ENCODE assay signal across 26 cellular contexts in the genomic region with DNA sequence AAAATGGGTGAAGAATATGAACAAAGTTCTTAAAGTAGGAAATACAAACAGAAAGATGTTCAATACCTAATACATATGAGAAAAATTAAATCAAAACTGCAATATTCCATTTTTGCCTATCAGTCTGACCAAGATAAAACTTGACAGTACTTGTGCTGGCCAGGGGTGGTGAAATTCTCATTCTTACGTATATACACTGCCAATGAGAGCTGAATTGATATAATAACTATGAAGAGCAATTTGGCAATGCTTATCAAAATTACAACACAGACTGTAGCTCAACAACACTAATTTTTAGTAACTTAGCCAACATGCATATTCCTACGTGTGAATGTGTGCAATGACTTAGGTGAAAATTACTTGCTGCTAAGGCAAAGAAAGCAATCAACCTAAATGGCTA.
A peak's percentile ranks its signal among the peaks of the same experiment; 100 is the strongest.
DNase-seq lines count a peak whose midpoint lies in the region; ATAC-seq, FAIRE-seq and TF ChIP-seq lines count a peak whose summit lies in the region.
"Had no signal": no experiment of that assay in that cellular context is flagged by ENCODE, and none has a peak within 500 bp of the region (broad histone marks: within the 10 kb centered on the region; RNA-seq: fewer than 3 reads in every experiment).

No MANE protein-coding gene starts in this region.

- H3K4me1 Mint-ChIP-seq in natural killer cell, result peaks cover 31 to 32% of the 10 kb centered on the region in 2 donors
- peaks cover 10 to 25% of the 10 kb centered on the region in 2 donors for H3K4me1 Mint-ChIP-seq in natural killer cell treated with Interleukin-12 subunit alpha and Interleukin-12 subunit beta and Interleukin-15 and Interleukin-18, amount 100 ng/mL, for 72 hours (ENCODE audit: low read depth in 2 of 2)
- peaks cover 24% of the 10 kb centered on the region for H3K4me1 Mint-ChIP-seq in stimulated activated memory B cell treated with anti-CD40 and anti-IgM and Interleukin-4, amounts not matched to agents 10 μg/mL and 1 μg/mL and 100 μg/mL, for 72 hours
- H3K4me1 Mint-ChIP-seq: CD14-positive monocyte had no signal

- no peaks in the 10 kb centered on the region for H3K27me3 ChIP-seq in K562 (ENCODE audit: control insufficient read depth in 2 of 2, insufficient read depth in 2 of 2, low read length in 2 of 2)
- no peaks in the 10 kb centered on the region for H3K27me3 ChIP-seq in foreskin keratinocyte
- H3K27me3 ChIP-seq: BE2C; BLaER1 treated with 17β-estradiol and CSF1 and Interleukin-3, amounts not matched to agents 10 nM and 100 nM had no signal

- 0 out of 2 replicates have a peak, but pooled peaks cover 3% of the 10 kb centered on the region for H4K20me1 ChIP-seq in K562 (replicated peaks; ENCODE audit: control insufficient read depth, insufficient read depth, low read length)

- ATAC-seq in natural killer cell, result no peak
- ATAC-seq in natural killer cell treated with Interleukin-12 subunit alpha and Interleukin-12 subunit beta and Interleukin-15 and Interleukin-18, amount 100 ng/mL, for 72 hours, result no peak
- ATAC-seq in K562, result no peak
- ATAC-seq in stimulated activated memory B cell treated with anti-CD40 and anti-IgM and Interleukin-4, amounts not matched to agents 10 μg/mL and 1 μg/mL and 100 μg/mL, for 72 hours, result no peak
- no peak for ATAC-seq in foreskin keratinocyte
- ATAC-seq: A549 had no signal

- H3K4me2 ChIP-seq in K562 (ENCODE audit: insufficient read depth, low read length), result no peak overlapping the region
- H3K4me2 ChIP-seq: A549; BLaER1 treated with 17β-estradiol and CSF1 and Interleukin-3, amounts not matched to agents 10 nM and 100 nM had no signal

- CTCF ChIA-PET in K562 (lab: Yijun Ruan, JAX; ENCODE audit: low intra/inter-chr PET ratio), result no interaction called here

- H3K36me3 Mint-ChIP-seq in natural killer cell, result peaks cover 7% of the 10 kb centered on the region
- no peaks in the 10 kb centered on the region for H3K36me3 Mint-ChIP-seq in natural killer cell treated with Interleukin-12 subunit alpha and Interleukin-12 subunit beta and Interleukin-15 and Interleukin-18, amount 100 ng/mL, for 72 hours
- H3K36me3 Mint-ChIP-seq in stimulated activated memory B cell treated with anti-CD40 and anti-IgM and Interleukin-4, amounts not matched to agents 10 μg/mL and 1 μg/mL and 100 μg/mL, for 72 hours, result peaks cover 40% of the 10 kb centered on the region

- no peak for TF ChIP-seq POLR2A in K562 (conservative IDR thresholded peaks at IDR 0.05)

- TF ChIP-seq CTCF in natural killer cell (IDR thresholded peaks at IDR 0.05) (no peak), K562 (IDR thresholded peaks at IDR 0.05 in 2 of 3, conservative IDR thresholded peaks at IDR 0.05 in 1 of 3; ENCODE audit: insufficient read depth in 2 of 3, low read depth in 1 of 3, low read length in 3 of 3) (no peak), fibroblast of the aortic adventitia (IDR thresholded peaks at IDR 0.05; ENCODE audit: insufficient read depth, low read length) (no peak), foreskin keratinocyte (conservative IDR thresholded peaks at IDR 0.05) (no peak)

- no peak for DNase-seq in natural killer cell
- no peak for DNase-seq in natural killer cell treated with Interleukin-12 subunit alpha and Interleukin-12 subunit beta and Interleukin-15 and Interleukin-18, amount 100 ng/mL, for 72 hours (ENCODE audit: low spot score)
- DNase-seq in K562 (ENCODE audit: extremely low read depth in 1 of 4, low spot score in 3 of 4), result no peak
- DNase-seq in fibroblast of the aortic adventitia (ENCODE audit: low read depth), result peak; percentile 14
- no peak for DNase-seq in H4 (ENCODE audit: low spot score)
- no peak for DNase-seq in foreskin keratinocyte
- no peak for DNase-seq in NCI-H2081 treated with DMSO at 0.1 percent for 48 hours (lab: John Stamatoyannopoulos, UW)
- DNase-seq: 8988T; ACHN; AML-193; BE2C; Calu3; CD4-positive, alpha-beta T cell; COR-L47; DMS53; DMS79 treated with DMSO at 0.1 percent for 48 hours; GF-D8; GOT3; H7; HCEC 1CT had no signal

- H3K36me3 ChIP-seq in K562 (ENCODE audit: control insufficient read depth, insufficient read depth, low read length), result peaks cover 66% of the 10 kb centered on the region
- H3K36me3 ChIP-seq: BE2C had no signal

- H3K4me3 ChIP-seq in K562, result no peak overlapping the region
- no peak overlapping the region for H3K4me3 ChIP-seq in fibroblast of the aortic adventitia (ENCODE audit: low read depth, low read length)
- H3K4me3 ChIP-seq: A549; BLaER1 treated with 17β-estradiol and CSF1 and Interleukin-3, amounts not matched to agents 10 nM and 100 nM had no signal

- WGBS in K562 (ENCODE audit: insufficient coverage, low coverage, missing lambda C conversion rate), result 95% methylated on average over 2 of the region's 2 CpGs

- H3K9me3 Mint-ChIP-seq in natural killer cell, result no peaks in the 10 kb centered on the region
- H3K9me3 Mint-ChIP-seq in natural killer cell treated with Interleukin-12 subunit alpha and Interleukin-12 subunit beta and Interleukin-15 and Interleukin-18, amount 100 ng/mL, for 72 hours, result no peaks in the 10 kb centered on the region
- H3K9me3 Mint-ChIP-seq in stimulated activated memory B cell treated with anti-CD40 and anti-IgM and Interleukin-4, amounts not matched to agents 10 μg/mL and 1 μg/mL and 100 μg/mL, for 72 hours, result no peaks in the 10 kb centered on the region
- H3K9me3 Mint-ChIP-seq: CD14-positive monocyte; CD4-positive, alpha-beta T cell had no signal

- no peaks in the 10 kb centered on the region for H3K4me1 ChIP-seq in K562 (replicated peaks in 1 of 2; ENCODE audit: control insufficient read depth in 2 of 2, insufficient read depth in 2 of 2, low read length in 2 of 2)
- no peaks in the 10 kb centered on the region for H3K4me1 ChIP-seq in foreskin keratinocyte
- H3K4me1 ChIP-seq: A549; BE2C; BLaER1 treated with 17β-estradiol and CSF1 and Interleukin-3, amounts not matched to agents 10 nM and 100 nM had no signal

- no TSS peak for BruUV-seq in K562 (replicated peaks; lab: Mats Ljungman, UMichigan)

- H3K27ac Mint-ChIP-seq in natural killer cell, result peak overlapping the region; percentile 19 to 44
- H3K27ac Mint-ChIP-seq in natural killer cell treated with Interleukin-12 subunit alpha and Interleukin-12 subunit beta and Interleukin-15 and Interleukin-18, amount 100 ng/mL, for 72 hours, result peak overlapping the region in 1 of 2 donors; percentile 5
- peak overlapping the region; percentile 16 for H3K27ac Mint-ChIP-seq in stimulated activated memory B cell treated with anti-CD40 and anti-IgM and Interleukin-4, amounts not matched to agents 10 μg/mL and 1 μg/mL and 100 μg/mL, for 72 hours

- H3K9me3 ChIP-seq in K562 (replicated peaks; ENCODE audit: control insufficient read depth, insufficient read depth, low read depth, low read length), result no peaks in the 10 kb centered on the region
- H3K9me3 ChIP-seq: A549; BE2C; BLaER1 treated with 17β-estradiol and CSF1 and Interleukin-3, amounts not matched to agents 10 nM and 100 nM had no signal

- TF ChIP-seq RAD21 in K562 (CRISPR knock-in tag; conservative IDR thresholded peaks at IDR 0.05 in 1 of 2, IDR thresholded peaks at IDR 0.05 in 1 of 2), result no peak

- no peak overlapping the region for H2AFZ ChIP-seq in K562 (ENCODE audit: low read depth, low read length)

- FAIRE-seq in K562 (lab: Jason Lieb, UNC), result peak; percentile 37
- FAIRE-seq: A549, GM12891, GM18507 had no signal

- H3K79me2 ChIP-seq in K562 (ENCODE audit: control insufficient read depth, insufficient read depth, low read length), result peaks cover 46% of the 10 kb centered on the region

- no peaks in the 10 kb centered on the region for H3K9me1 ChIP-seq in K562 (ENCODE audit: control insufficient read depth, insufficient read depth, low read length)

- in situ Hi-C loops in K562 (cut with MboI), result no loop called here

- no peak overlapping the region for H3K9ac ChIP-seq in K562 (ENCODE audit: insufficient read depth in 1 of 2, low read depth in 2 of 2, low read length in 2 of 2)
- H3K9ac ChIP-seq: BLaER1 treated with 17β-estradiol and CSF1 and Interleukin-3, amounts not matched to agents 10 nM and 100 nM had no signal

- no peaks in the 10 kb centered on the region for H3K27me3 Mint-ChIP-seq in natural killer cell (ENCODE audit: low read depth in 2 of 2)
- no peaks in the 10 kb centered on the region for H3K27me3 Mint-ChIP-seq in natural killer cell treated with Interleukin-12 subunit alpha and Interleukin-12 subunit beta and Interleukin-15 and Interleukin-18, amount 100 ng/mL, for 72 hours
- no peaks in the 10 kb centered on the region for H3K27me3 Mint-ChIP-seq in stimulated activated memory B cell treated with anti-CD40 and anti-IgM and Interleukin-4, amounts not matched to agents 10 μg/mL and 1 μg/mL and 100 μg/mL, for 72 hours
- H3K27me3 Mint-ChIP-seq: CD4-positive, alpha-beta T cell had no signal

- no peak overlapping the region for H3K4me3 Mint-ChIP-seq in natural killer cell
- no peak overlapping the region for H3K4me3 Mint-ChIP-seq in natural killer cell treated with Interleukin-12 subunit alpha and Interleukin-12 subunit beta and Interleukin-15 and Interleukin-18, amount 100 ng/mL, for 72 hours
- H3K4me3 Mint-ChIP-seq in stimulated activated memory B cell treated with anti-CD40 and anti-IgM and Interleukin-4, amounts not matched to agents 10 μg/mL and 1 μg/mL and 100 μg/mL, for 72 hours, result no peak overlapping the region
- H3K4me3 Mint-ChIP-seq: CD14-positive monocyte; CD4-positive, alpha-beta T cell had no signal

- intact Hi-C loops in natural killer cell (cut with micrococcal nuclease) (no loop called here), K562 (cut with micrococcal nuclease) (no loop called here)

- no peak for TF ChIP-seq EP300 in K562 (IDR thresholded peaks at IDR 0.05; ENCODE audit: low read length)

- H3K27ac ChIP-seq in K562 (ENCODE audit: extremely low read depth, low read depth, low read length), result no peak overlapping the region
- no peak overlapping the region for H3K27ac ChIP-seq in foreskin keratinocyte
- H3K27ac ChIP-seq: A549; BLaER1 treated with 17β-estradiol and CSF1 and Interleukin-3, amounts not matched to agents 10 nM and 100 nM had no signal

- POLR2A ChIA-PET in K562 (lab: Yijun Ruan, JAX), result interaction anchor here (1.0 to 1.1 kb wide), 2 partner anchors 12 to 22 kb away, joined by 3 to 5 read pairs; no protein-coding TSS in a partner anchor

TF ChIP-seq in K562, 482 proteins besides CTCF, POLR2A, EP300 and RAD21 (continues in another document):
- no peak for TF ChIP-seq ZNF263 (CRISPR knock-in tag; IDR thresholded peaks at IDR 0.05; ENCODE audit: borderline replicate concordance)
- TF ChIP-seq FUS (optimal IDR thresholded peaks at IDR 0.05; ENCODE audit: low read depth, low read length), result no peak
- no peak for TF ChIP-seq SMARCA5 (IDR thresholded peaks at IDR 0.05)
